Comparison of ENCODE assay signal across 1 cellular context in the genomic region with DNA sequence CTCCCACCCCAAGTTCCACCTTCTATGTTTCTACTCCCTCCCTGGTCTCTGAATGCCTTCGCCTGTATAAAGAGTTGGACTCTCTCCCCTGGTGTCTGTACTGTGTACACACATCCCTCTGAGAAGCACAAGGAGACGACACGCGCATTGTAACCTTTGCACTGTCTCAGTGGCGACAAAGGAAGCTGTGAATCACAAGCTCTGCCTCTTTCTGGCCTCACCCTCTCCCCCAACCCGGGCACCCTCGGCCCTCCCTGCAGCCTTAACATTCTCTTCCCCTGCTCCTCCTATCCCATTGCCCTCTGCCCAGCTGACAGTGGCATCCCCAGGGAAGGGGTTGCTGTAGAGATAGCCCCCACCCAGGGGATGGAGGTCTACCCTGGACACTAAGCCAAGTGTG.
TF ChIP-seq lines count a peak whose summit lies in the region.

No MANE protein-coding gene starts in this region.

TF ChIP-seq in liver, 16 proteins besides CTCF, POLR2A, EP300 and RAD21:
- no peak for TF ChIP-seq GABPA (IDR thresholded peaks at IDR 0.05 in 1 of 2, conservative IDR thresholded peaks at IDR 0.05 in 1 of 2)
- TF ChIP-seq, protein P1, sequence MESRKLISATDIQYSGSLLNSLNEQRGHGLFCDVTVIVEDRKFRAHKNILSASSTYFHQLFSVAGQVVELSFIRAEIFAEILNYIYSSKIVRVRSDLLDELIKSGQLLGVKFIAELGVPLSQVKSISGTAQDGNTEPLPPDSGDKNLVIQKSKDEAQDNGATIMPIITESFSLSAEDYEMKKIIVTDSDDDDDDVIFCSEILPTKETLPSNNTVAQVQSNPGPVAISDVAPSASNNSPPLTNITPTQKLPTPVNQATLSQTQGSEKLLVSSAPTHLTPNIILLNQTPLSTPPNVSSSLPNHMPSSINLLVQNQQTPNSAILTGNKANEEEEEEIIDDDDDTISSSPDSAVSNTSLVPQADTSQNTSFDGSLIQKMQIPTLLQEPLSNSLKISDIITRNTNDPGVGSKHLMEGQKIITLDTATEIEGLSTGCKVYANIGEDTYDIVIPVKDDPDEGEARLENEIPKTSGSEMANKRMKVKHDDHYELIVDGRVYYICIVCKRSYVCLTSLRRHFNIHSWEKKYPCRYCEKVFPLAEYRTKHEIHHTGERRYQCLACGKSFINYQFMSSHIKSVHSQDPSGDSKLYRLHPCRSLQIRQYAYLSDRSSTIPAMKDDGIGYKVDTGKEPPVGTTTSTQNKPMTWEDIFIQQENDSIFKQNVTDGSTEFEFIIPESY (IDR thresholded peaks at IDR 0.05): no peak
- no peak for TF ChIP-seq FOXA2 (IDR thresholded peaks at IDR 0.05)
- TF ChIP-seq HNF4G (IDR thresholded peaks at IDR 0.05): no peak
- peak; percentile 30 to 53 for TF ChIP-seq HNF4A (conservative IDR thresholded peaks at IDR 0.05)
